10 cellular contexts compared by ENCODE assay signal in the genomic region with DNA sequence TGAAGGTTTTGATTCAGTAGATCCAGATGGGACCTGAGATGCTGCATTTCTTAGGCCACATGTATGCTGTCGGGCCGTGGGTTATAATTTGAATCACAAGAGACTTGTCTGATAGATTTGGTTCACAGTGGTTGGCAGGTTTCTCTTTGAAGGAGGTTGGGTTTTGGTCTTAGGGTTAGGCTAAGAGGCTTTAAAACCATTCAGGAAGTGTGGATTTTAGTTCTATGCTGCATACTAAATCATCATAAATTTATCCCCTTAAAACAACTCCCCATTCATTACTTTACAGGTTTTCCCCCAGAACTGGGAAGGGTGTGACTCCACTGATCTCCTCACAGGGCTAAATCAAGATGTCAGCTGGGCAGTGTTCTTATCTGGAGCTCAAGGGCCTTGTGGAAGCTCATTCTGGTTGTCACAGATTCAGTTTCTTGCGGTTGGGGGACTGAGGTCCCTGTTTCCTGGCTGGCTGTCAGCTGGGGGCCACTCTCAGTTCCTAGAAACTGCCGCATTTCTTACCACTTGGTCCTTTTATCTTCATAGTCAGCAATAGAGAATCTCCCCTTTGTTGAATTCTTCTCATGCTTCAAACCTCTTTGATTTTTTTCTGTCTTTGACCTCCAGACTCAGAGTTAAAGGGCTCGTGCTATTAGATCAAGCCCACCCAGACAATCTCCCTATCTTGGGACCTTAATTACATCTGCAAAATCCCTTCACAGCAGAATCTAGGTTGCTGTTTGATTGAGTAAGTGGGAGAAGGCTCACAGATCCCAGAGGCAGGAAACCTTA. TPM values are rescaled to one million over a fixed set of nuclear protein-coding genes. Genes with fewer than 3 reads are reported as not detected.
DNase-seq lines count a peak whose midpoint lies in the region; ATAC-seq and TF ChIP-seq lines count a peak whose summit lies in the region.
"Had no signal": no experiment of that assay in that cellular context is flagged by ENCODE, and none has a peak within 500 bp of the region (broad histone marks: within the 10 kb centered on the region; RNA-seq: fewer than 3 reads in every experiment).

No MANE protein-coding gene starts in this region.

- H3K4me3 Mint-ChIP-seq in neural progenitor cell = no peak overlapping the region

- WGBS in neuronal stem cell (ENCODE audit: extremely low coverage in 2 of 2, insufficient read length in 2 of 2, insufficient replicate concordance in 1 of 2), 2 donors = no CpG with 5 or more reads among the region's 5 CpGs

- no peaks in the 10 kb centered on the region for H3K27me3 Mint-ChIP-seq in neural progenitor cell (ENCODE audit: insufficient read depth, low read depth)

- no peak overlapping the region for H3K27ac ChIP-seq in neuronal stem cell (replicated peaks; ENCODE audit: low read length)
- H3K27ac ChIP-seq in neural progenitor cell = no peak overlapping the region
- H3K27ac ChIP-seq: C4-2B, VCaP had no signal

- no peaks in the 10 kb centered on the region for H3K79me1 ChIP-seq in neuronal stem cell (ENCODE audit: low read depth, low read length)

- no peak overlapping the region for H2BK120ac ChIP-seq in neuronal stem cell (ENCODE audit: low read depth, low read length)

- no peaks in the 10 kb centered on the region for H3K9me3 ChIP-seq in neuronal stem cell (replicated peaks in 1 of 2; ENCODE audit: control insufficient read depth in 2 of 2, insufficient read depth in 1 of 2, low read depth in 1 of 2, low read length in 2 of 2)
- no peaks in the 10 kb centered on the region for H3K9me3 ChIP-seq in neural progenitor cell (ENCODE audit: low read depth)

- H2AFZ ChIP-seq in neuronal stem cell (ENCODE audit: low read length) = peak overlapping the region; percentile 61
- H2AFZ ChIP-seq in neural progenitor cell (replicated peaks) = no peak overlapping the region

- H3K9me3 Mint-ChIP-seq in neural progenitor cell = no peaks in the 10 kb centered on the region

- no peak overlapping the region for H3K18ac ChIP-seq in neuronal stem cell (ENCODE audit: low read length)

- H4K91ac ChIP-seq in neuronal stem cell (ENCODE audit: low read depth, low read length, poor library complexity) = no peak overlapping the region

- H3K27ac Mint-ChIP-seq in neural progenitor cell = no peak overlapping the region

- no peak overlapping the region for H2AK5ac ChIP-seq in neuronal stem cell (ENCODE audit: low read depth, low read length)

- no peak overlapping the region for H3K4ac ChIP-seq in neuronal stem cell (ENCODE audit: low read length)

- no peaks in the 10 kb centered on the region for H3K79me2 ChIP-seq in neural progenitor cell (ENCODE audit: low read depth)

- peaks cover 17% of the 10 kb centered on the region for H3K4me1 Mint-ChIP-seq in neural progenitor cell

- H3K4me2 ChIP-seq in neuronal stem cell (ENCODE audit: insufficient read depth, low read length, poor library complexity, severe bottlenecking) = no peak overlapping the region
- no peak overlapping the region for H3K4me2 ChIP-seq in neural progenitor cell

- H3K14ac ChIP-seq in neuronal stem cell (ENCODE audit: low read length) = no peak overlapping the region

- no peaks in the 10 kb centered on the region for H3K36me3 ChIP-seq in neuronal stem cell (replicated peaks in 1 of 2; ENCODE audit: control insufficient read depth in 2 of 2, insufficient read depth in 2 of 2, low read length in 2 of 2)
- H3K36me3 ChIP-seq in neural progenitor cell = no peaks in the 10 kb centered on the region

- DNase-seq in activated gamma-delta T cell treated with Interleukin-2 at 50 U/mL for 16 hours (peak; percentile 40), activated gamma-delta T cell (lab: John Stamatoyannopoulos, UW) (no peak), neuronal stem cell (ENCODE audit: low spot score) (no peak), neural progenitor cell (ENCODE audit: low spot score) (no peak), kidney glomerular epithelial cell (lab: John Stamatoyannopoulos, UW) (no peak), NCI-H2107 treated with DMSO at 0.1 percent for 48 hours (lab: John Stamatoyannopoulos, UW; ENCODE audit: unreplicated experiment) (no peak)
- peak; percentile 52 to 69 for DNase-seq in activated CD4-positive, alpha-beta T cell treated with anti-CD3 and anti-CD28 coated beads, Interleukin-2, amount 50 U/mL, for 48 hours

- no peak for TF ChIP-seq CTCF in neural progenitor cell (IDR thresholded peaks at IDR 0.05)

- peak; percentile 52 for ATAC-seq in HG03280 (IDR thresholded peaks at IDR 0.05; ENCODE audit: unreplicated experiment)

- H3F3A ChIP-seq in neural progenitor cell (ENCODE audit: low read depth) = no peaks in the 10 kb centered on the region

- H3K4me1 ChIP-seq in neuronal stem cell (ENCODE audit: control insufficient read depth in 2 of 2, insufficient read depth in 1 of 2, low read depth in 1 of 2, low read length in 2 of 2) = peaks cover 0 to 20% of the 10 kb centered on the region in 2 donors
- no peaks in the 10 kb centered on the region for H3K4me1 ChIP-seq in neural progenitor cell

- H3K23ac ChIP-seq in neuronal stem cell (ENCODE audit: low read depth, low read length, poor library complexity) = no peak overlapping the region

- peaks cover 0 to 3% (median 0%) of the 10 kb centered on the region in 3 experiments for H3K27me3 ChIP-seq in neuronal stem cell (ENCODE audit: control insufficient read depth in 3 of 3, insufficient read depth in 3 of 3, low read depth in 1 of 3, low read length in 3 of 3)
- no peaks in the 10 kb centered on the region for H3K27me3 ChIP-seq in neural progenitor cell

- H2BK5ac ChIP-seq in neuronal stem cell (ENCODE audit: low read length) = no peak overlapping the region

- no peak overlapping the region for H3K4me3 ChIP-seq in neuronal stem cell (ENCODE audit: low read length in 2 of 2)
- H3K4me3 ChIP-seq in neural progenitor cell = no peak overlapping the region

- H2BK15ac ChIP-seq in neuronal stem cell (ENCODE audit: low read length) = no peak overlapping the region

- H2BK12ac ChIP-seq in neuronal stem cell (ENCODE audit: low read length) = no peak overlapping the region

- H3K36me3 Mint-ChIP-seq in neural progenitor cell = no peaks in the 10 kb centered on the region

- no peak overlapping the region for H4K8ac ChIP-seq in neuronal stem cell (ENCODE audit: low read depth, low read length)

- no peaks in the 10 kb centered on the region for H4K20me1 ChIP-seq in neural progenitor cell (ENCODE audit: low read depth)

- H3K9ac ChIP-seq in neuronal stem cell (ENCODE audit: low read depth, low read length, poor library complexity) (no peak overlapping the region), neural progenitor cell (no peak overlapping the region)

RNA-seq across cellular contexts. Expression of a gene that starts 20.6 kb away (rescaled TPM):
- polyA plus RNA-seq in neuronal stem cell (2013, experiment 1 of 2) = 12.7 TPM
- polyA plus RNA-seq in neuronal stem cell (2013, experiment 2 of 2) = 12.0 TPM
- 45.8 and 48.6 TPM in 2 replicates for total RNA-seq in neural progenitor cell (ENCODE audit: low replicate concordance)

Comparison
In these comparisons a context has a peak if more than half of its experiments do, and no peak if none do; other contexts are left out.
1. DNase-seq: peak in activated gamma-delta T cell treated with Interleukin-2 at 50 U/mL for 16 hours (single experiment) and activated CD4-positive, alpha-beta T cell treated with anti-CD3 and anti-CD28 coated beads, Interleukin-2, amount 50 U/mL, for 48 hours (2 of 2); none in activated gamma-delta T cell (single experiment), neuronal stem cell (single experiment), neural progenitor cell (single experiment), kidney glomerular epithelial cell (single experiment) and NCI-H2107 treated with DMSO at 0.1 percent for 48 hours (single experiment).